17 cellular contexts compared by ENCODE assay signal in genomic region chr19:14061751-14062557, GRCh38. TPM values are rescaled to one million over a fixed set of nuclear protein-coding genes. Genes with fewer than 3 reads are reported as not detected.
DNase-seq lines count a peak whose midpoint lies in the region; ATAC-seq and TF ChIP-seq lines count a peak whose summit lies in the region.
"Had no signal": no experiment of that assay in that cellular context is flagged by ENCODE, and none has a peak within 500 bp of the region (broad histone marks: within the 10 kb centered on the region; RNA-seq: fewer than 3 reads in every experiment).

Gene PALM3, minus strand, starts transcription at chr19:14062076. Its CDS starts 96 bp downstream, at chr19:14061980.

- H2AFZ ChIP-seq in PC-3 (ENCODE audit: low read length), result no peak within 1 kb of the TSS; the same call in 1 of the 2 replicates

- H3K4me1 ChIP-seq in BLaER1 (peaks cover 18% of the 10 kb centered on the region), PC-3 (ENCODE audit: insufficient read depth, low read length) (peaks cover 21% of the 10 kb centered on the region), Peyer's patch (peaks cover 0 to 21% (median 5%) of the 10 kb centered on the region in 4 donors)

- H3F3A ChIP-seq in PC-3 (ENCODE audit: low read length, unreplicated experiment), result no peaks in the 10 kb centered on the region

- TF ChIP-seq CTCF in PC-3 (conservative IDR thresholded peaks at IDR 0.05; ENCODE audit: low read depth, low read length) (no peak), progenitor cell of endocrine pancreas (IDR thresholded peaks at IDR 0.05; ENCODE audit: unreplicated experiment) (no peak), Peyer's patch (IDR thresholded peaks at IDR 0.05) (no peak)

- H3K9me2 ChIP-seq in PC-3 (replicated peaks; ENCODE audit: low read length), result no peaks in the 10 kb centered on the region

- H3K27ac ChIP-seq in BLaER1 (no peak within 1 kb of the TSS), PC-3 (ENCODE audit: low read length) (no peak within 1 kb of the TSS), Peyer's patch (no peak within 1 kb of the TSS)
- H3K27ac ChIP-seq: brain microvascular endothelial cell, heart left ventricle had no signal

- no peaks in the 10 kb centered on the region for H3K36me3 Mint-ChIP-seq in progenitor cell of endocrine pancreas (ENCODE audit: insufficient read depth)
- H3K36me3 Mint-ChIP-seq in activated CD8-positive, alpha-beta memory T cell treated with anti-CD3 and anti-CD28 coated beads, Interleukin-2, amount 10 ng/mL, durations not matched to agents 7 days and 5 days, result no peaks in the 10 kb centered on the region
- H3K36me3 Mint-ChIP-seq: activated naive CD4-positive, alpha-beta T cell treated with anti-CD3 and anti-CD28 coated beads, Interleukin-2, amount 50 U/mL, for 24 hours had no signal

- peak within 1 kb of the TSS; percentile 8 for H3K4me3 Mint-ChIP-seq in progenitor cell of endocrine pancreas (ENCODE audit: low read depth)
- no peak within 1 kb of the TSS for H3K4me3 Mint-ChIP-seq in activated CD8-positive, alpha-beta memory T cell treated with anti-CD3 and anti-CD28 coated beads, Interleukin-2, amount 10 ng/mL, durations not matched to agents 7 days and 5 days
- H3K4me3 Mint-ChIP-seq: activated naive CD4-positive, alpha-beta T cell treated with anti-CD3 and anti-CD28 coated beads, Interleukin-2, amount 50 U/mL, for 24 hours; dendritic cell treated with granulocyte-macrophage colony-stimulating factor and Interleukin-4, amounts not matched to agents 40 ng/mL and 50 ng/mL, for 4 days had no signal

- H4K20me1 ChIP-seq in BLaER1, result no peaks in the 10 kb centered on the region
- H4K20me1 ChIP-seq in PC-3 (ENCODE audit: low read length), result no peaks in the 10 kb centered on the region

- no TSS peak for BruUV-seq in PC-3 (replicated peaks; lab: Mats Ljungman, UMichigan)

- H3K27me3 ChIP-seq in BLaER1, result peaks cover 22% of the 10 kb centered on the region
- no peaks in the 10 kb centered on the region for H3K27me3 ChIP-seq in PC-3 (ENCODE audit: low read length)
- H3K27me3 ChIP-seq in Peyer's patch, result peaks cover 0 to 3% of the 10 kb centered on the region in 2 donors

- H3K9me3 ChIP-seq in BLaER1 (no peaks in the 10 kb centered on the region), PC-3 (ENCODE audit: low read length) (no peaks in the 10 kb centered on the region), Peyer's patch (no peaks in the 10 kb centered on the region)
- H3K9me3 ChIP-seq: heart left ventricle had no signal

- no peak within 1 kb of the TSS for H3K9ac ChIP-seq in BLaER1
- H3K9ac ChIP-seq in PC-3 (ENCODE audit: low read length), result no peak within 1 kb of the TSS

- H3K4me1 Mint-ChIP-seq in progenitor cell of endocrine pancreas (ENCODE audit: low read depth), result peaks cover 6% of the 10 kb centered on the region
- H3K4me1 Mint-ChIP-seq in activated CD8-positive, alpha-beta memory T cell treated with anti-CD3 and anti-CD28 coated beads, Interleukin-2, amount 10 ng/mL, durations not matched to agents 7 days and 5 days, result peaks cover 14% of the 10 kb centered on the region

- intact Hi-C loops in PC-3 (cut with micrococcal nuclease), result no loop called here
- intact Hi-C loops in sciatic nerve (cut with DNase I), result no loop called here

- H3K4me3 ChIP-seq in BLaER1, result no peak within 1 kb of the TSS
- H3K4me3 ChIP-seq in PC-3 (ENCODE audit: low read length), result no peak within 1 kb of the TSS
- peak within 1 kb of the TSS in 2 of 4 donors; percentile 14 to 42 for H3K4me3 ChIP-seq in Peyer's patch
- H3K4me3 ChIP-seq: heart left ventricle had no signal

- POLR2A ChIA-PET in PC-3 (lab: Charles Lee; ENCODE audit: unreplicated experiment), result no interaction called here

- H3K27me3 Mint-ChIP-seq in progenitor cell of endocrine pancreas, result peaks cover 30% of the 10 kb centered on the region
- H3K27me3 Mint-ChIP-seq in activated CD8-positive, alpha-beta memory T cell treated with anti-CD3 and anti-CD28 coated beads, Interleukin-2, amount 10 ng/mL, durations not matched to agents 7 days and 5 days, result peaks cover 40% of the 10 kb centered on the region

- H3K36me3 ChIP-seq in BLaER1 (no peaks in the 10 kb centered on the region), PC-3 (ENCODE audit: low read depth, low read length) (no peaks in the 10 kb centered on the region), Peyer's patch (no peaks in the 10 kb centered on the region)
- H3K36me3 ChIP-seq: brain microvascular endothelial cell, heart left ventricle had no signal

- DNase-seq in PC-3, result peak; percentile 52
- DNase-seq in left lobe of liver (ENCODE audit: low spot score), result peak; percentile 90
- no peak for DNase-seq in progenitor cell of endocrine pancreas (ENCODE audit: low spot score, unreplicated experiment)
- DNase-seq in activated CD8-positive, alpha-beta memory T cell treated with anti-CD3 and anti-CD28 coated beads, Interleukin-2, amount 10 ng/mL, durations not matched to agents 7 days and 5 days, result no peak
- no peak for DNase-seq in Peyer's patch
- DNase-seq in NCI-H1694 (lab: John Stamatoyannopoulos, UW), result no peak
- DNase-seq in sciatic nerve (ENCODE audit: low spot score), result no peak
- DNase-seq: activated CD4-positive, alpha-beta T cell treated with anti-CD3 and anti-CD28 coated beads, Interleukin-2, amount 50 U/mL, for 1 hour; activated T-cell treated with anti-CD3 and anti-CD28 coated beads for 4 hours; brain microvascular endothelial cell; heart left ventricle; IMR-90; NCI-H2171; NCI-H748 treated with DMSO at 0.1 percent for 48 hours had no signal

- ATAC-seq in PC-3, result peak; percentile 34
- peak; percentile 86 for ATAC-seq in left lobe of liver
- no peak for ATAC-seq in activated CD8-positive, alpha-beta memory T cell treated with anti-CD3 and anti-CD28 coated beads, Interleukin-2, amount 10 ng/mL, durations not matched to agents 7 days and 5 days
- ATAC-seq in sciatic nerve, result no peak

- H3K79me2 ChIP-seq in PC-3 (ENCODE audit: low read length), result no peaks in the 10 kb centered on the region

- no peak for TF ChIP-seq POLR2A in Peyer's patch (IDR thresholded peaks at IDR 0.05)

- peak within 1 kb of the TSS; percentile 92 for H3K27ac Mint-ChIP-seq in progenitor cell of endocrine pancreas
- H3K27ac Mint-ChIP-seq in activated CD8-positive, alpha-beta memory T cell treated with anti-CD3 and anti-CD28 coated beads, Interleukin-2, amount 10 ng/mL, durations not matched to agents 7 days and 5 days, result no peak within 1 kb of the TSS
- H3K27ac Mint-ChIP-seq: activated naive CD4-positive, alpha-beta T cell treated with anti-CD3 and anti-CD28 coated beads, Interleukin-2, amount 50 U/mL, for 24 hours; dendritic cell treated with granulocyte-macrophage colony-stimulating factor and Interleukin-4, amounts not matched to agents 40 ng/mL and 50 ng/mL, for 4 days had no signal

- H3K9me3 Mint-ChIP-seq in progenitor cell of endocrine pancreas (ENCODE audit: low read depth), result no peaks in the 10 kb centered on the region
- H3K9me3 Mint-ChIP-seq in activated CD8-positive, alpha-beta memory T cell treated with anti-CD3 and anti-CD28 coated beads, Interleukin-2, amount 10 ng/mL, durations not matched to agents 7 days and 5 days (ENCODE audit: low read depth), result no peaks in the 10 kb centered on the region
- H3K9me3 Mint-ChIP-seq: activated naive CD4-positive, alpha-beta T cell treated with anti-CD3 and anti-CD28 coated beads, Interleukin-2, amount 50 U/mL, for 24 hours; dendritic cell treated with granulocyte-macrophage colony-stimulating factor and Interleukin-4, amounts not matched to agents 40 ng/mL and 50 ng/mL, for 4 days had no signal

- CTCF ChIA-PET in PC-3 (lab: Charles Lee), result interaction anchor here (0.6 kb wide), 1 partner anchor 147 kb away, joined by 7 read pairs; no protein-coding TSS in a partner anchor
- CTCF ChIA-PET in activated CD8-positive, alpha-beta memory T cell treated with anti-CD3 and anti-CD28 coated beads, Interleukin-2, amount 10 ng/mL, durations not matched to agents 7 days and 5 days (lab: Charles Lee), result interaction anchor here (1.3 to 7.5 kb wide), 4 partner anchors 9 to 182 kb away, joined by 4 to 118 read pairs (median 66); partner anchors contain the start of gene MISP3

- H3K4me2 ChIP-seq in BLaER1 (peak within 1 kb of the TSS; percentile 17; the same call in 1 of the 2 replicates), PC-3 (ENCODE audit: low read length) (peak within 1 kb of the TSS; percentile 60)

RNA-seq across cellular contexts. Expression of gene PALM3, which starts in this region (rescaled TPM):
- total RNA-seq in PC-3 (2014; rRNA removed) (2.3 and 4.8 TPM in 2 replicates), left lobe of liver (42.7 TPM), progenitor cell of endocrine pancreas (5.7 and 7.7 TPM in 2 replicates), Peyer's patch (under 1 TPM in 2 of 4 donors, not detected in 2; 0.53 to 0.54 TPM), sciatic nerve (4.5 TPM)
- not detected for total RNA-seq in activated CD8-positive, alpha-beta memory T cell treated with anti-CD3 and anti-CD28 coated beads, Interleukin-2, amount 10 ng/mL, durations not matched to agents 7 days and 5 days

Comparison
In these comparisons a context has a peak if more than half of its experiments do, and no peak if none do; other contexts are left out.
1. ATAC-seq: peak in PC-3 (single experiment) and left lobe of liver (single experiment); none in activated CD8-positive, alpha-beta memory T cell treated with anti-CD3 and anti-CD28 coated beads, Interleukin-2, amount 10 ng/mL, durations not matched to agents 7 days and 5 days (single experiment) and sciatic nerve (single experiment).
2. DNase-seq: peak in PC-3 (single experiment) and left lobe of liver (single experiment); none in progenitor cell of endocrine pancreas (single experiment), activated CD8-positive, alpha-beta memory T cell treated with anti-CD3 and anti-CD28 coated beads, Interleukin-2, amount 10 ng/mL, durations not matched to agents 7 days and 5 days (single experiment), Peyer's patch (0 of 3), NCI-H1694 (single experiment) and sciatic nerve (single experiment).